In genomic region chr1:38817267-38817957, GRCh38 we compare ENCODE assay signal across 9 cellular contexts. TPM values are rescaled to one million over a fixed set of nuclear protein-coding genes. Genes with fewer than 3 reads are reported as not detected.
A peak's percentile ranks its signal among the peaks of the same experiment; 100 is the strongest.
DNase-seq lines count a peak whose midpoint lies in the region; ATAC-seq and TF ChIP-seq lines count a peak whose summit lies in the region.
"Had no signal": no experiment of that assay in that cellular context is flagged by ENCODE, and none has a peak within 500 bp of the region (broad histone marks: within the 10 kb centered on the region; RNA-seq: fewer than 3 reads in every experiment).

No MANE protein-coding gene starts in this region.

- H2BK12ac ChIP-seq in neuronal stem cell (ENCODE audit: low read length), result peak overlapping the region; percentile 59

- peaks cover 0 to 10% of the 10 kb centered on the region in 2 donors for H3K36me3 Mint-ChIP-seq in CD14-positive monocyte

- no peaks in the 10 kb centered on the region for H4K20me1 ChIP-seq in hepatocyte (ENCODE audit: insufficient read depth, poor library complexity, severe bottlenecking)

- peak overlapping the region; percentile 41 for H4K91ac ChIP-seq in neuronal stem cell (ENCODE audit: low read depth, low read length, poor library complexity)

- H3K4me1 Mint-ChIP-seq in CD14-positive monocyte, result peaks cover 24% of the 10 kb centered on the region

- H3K4me1 ChIP-seq in Panc1 (ENCODE audit: control insufficient read depth, insufficient read depth, low read length) (peaks cover 6% of the 10 kb centered on the region; the same call in 1 of the 2 replicates), hepatocyte (ENCODE audit: insufficient read depth) (peaks cover 14% of the 10 kb centered on the region), neuronal stem cell (ENCODE audit: control insufficient read depth in 2 of 2, insufficient read depth in 1 of 2, low read depth in 1 of 2, low read length in 2 of 2) (peaks cover 7 to 17% of the 10 kb centered on the region in 2 donors)

- no peak overlapping the region for H3K27ac Mint-ChIP-seq in CD14-positive monocyte

- peak overlapping the region; percentile 45 to 76 for H3K4me3 Mint-ChIP-seq in CD14-positive monocyte
- H3K4me3 Mint-ChIP-seq: activated T-cell treated with anti-CD3 and anti-CD28 coated beads, Interleukin-2, amount 50 U/mL, for 4 hours had no signal

- BruUV-seq in Panc1 (replicated peaks; lab: Mats Ljungman, UMichigan), result no TSS peak

- no peak for DNase-seq in CD14-positive monocyte (ENCODE audit: low spot score)
- DNase-seq in Panc1 (ENCODE audit: low read depth, low spot score), result no peak
- DNase-seq in hepatocyte (ENCODE audit: low spot score), result no peak
- DNase-seq in neuronal stem cell (ENCODE audit: low spot score), result no peak
- DNase-seq in SW480 (ENCODE audit: low spot score), result no peak
- DNase-seq in MG63, result no peak
- DNase-seq in foreskin fibroblast, result no peak

- in situ Hi-C loops in Panc1 (cut with HindIII; ENCODE audit: low pct_unique_long_range_greater_than_20kb, low sequenced_read_pairs), result no loop called here

- no peak overlapping the region for H3K9ac ChIP-seq in neuronal stem cell (ENCODE audit: low read depth, low read length, poor library complexity)

- WGBS in hepatocyte (ENCODE audit: low lambda C conversion rate, missing lambda C conversion rate), result 81% methylated on average over 18 of the region's 18 CpGs
- no CpG with 5 or more reads among the region's 18 CpGs for WGBS in neuronal stem cell (ENCODE audit: extremely low coverage in 2 of 2, insufficient read length in 2 of 2, insufficient replicate concordance in 1 of 2), 2 donors

- CTCF ChIA-PET in Panc1 (lab: Charles Lee), result no interaction called here

- intact Hi-C loops in CD14-positive monocyte (cut with micrococcal nuclease) (no loop called here), Panc1 (cut with micrococcal nuclease; ENCODE audit: unreplicated experiment) (no loop called here)

- POLR2A ChIA-PET in Panc1 (lab: Charles Lee), result no interaction called here

- H3K27ac ChIP-seq in Panc1 (ENCODE audit: low read length), result no peak overlapping the region
- H3K27ac ChIP-seq in hepatocyte, result no peak overlapping the region
- no peak overlapping the region for H3K27ac ChIP-seq in neuronal stem cell (replicated peaks; ENCODE audit: low read length)

- no peak overlapping the region for H3K4me3 ChIP-seq in Panc1 (ENCODE audit: low read depth in 2 of 2, low read length in 2 of 2)
- no peak overlapping the region for H3K4me3 ChIP-seq in hepatocyte
- H3K4me3 ChIP-seq in neuronal stem cell (ENCODE audit: low read length in 2 of 2), result peak overlapping the region in 1 of 2 donors; percentile 73
- no peak overlapping the region for H3K4me3 ChIP-seq in MG63
- H3K4me3 ChIP-seq in foreskin fibroblast (ENCODE audit: low read depth in 1 of 2, low read length in 2 of 2), result no peak overlapping the region

- no peak overlapping the region for H4K8ac ChIP-seq in neuronal stem cell (ENCODE audit: low read depth, low read length)

- ATAC-seq in Panc1 (peak; percentile 39; the same call in 1 of the 2 replicates), GM18909 (IDR thresholded peaks at IDR 0.05; ENCODE audit: poor library complexity, unreplicated experiment) (no peak)

- peak overlapping the region; percentile 12 for H2BK15ac ChIP-seq in neuronal stem cell (ENCODE audit: low read length)

- H3K9me3 ChIP-seq in Panc1 (ENCODE audit: control insufficient read depth, insufficient read depth, low read depth, low read length) (no peaks in the 10 kb centered on the region), hepatocyte (ENCODE audit: low read depth) (no peaks in the 10 kb centered on the region), neuronal stem cell (replicated peaks in 1 of 2; ENCODE audit: control insufficient read depth in 2 of 2, insufficient read depth in 1 of 2, low read depth in 1 of 2, low read length in 2 of 2) (peaks cover 3 to 8% of the 10 kb centered on the region in 2 donors), MG63 (no peaks in the 10 kb centered on the region)

- H3K18ac ChIP-seq in neuronal stem cell (ENCODE audit: low read length), result peak overlapping the region; percentile 88

- H3K79me2 ChIP-seq in hepatocyte, result no peaks in the 10 kb centered on the region

- no peaks in the 10 kb centered on the region for H3K79me1 ChIP-seq in neuronal stem cell (ENCODE audit: low read depth, low read length)

- peaks cover 3 to 16% (median 13%) of the 10 kb centered on the region in 7 donors for H3K9me3 Mint-ChIP-seq in CD14-positive monocyte
- H3K9me3 Mint-ChIP-seq: activated T-cell treated with anti-CD3 and anti-CD28 coated beads, Interleukin-2, amount 50 U/mL, for 4 hours had no signal

- no peaks in the 10 kb centered on the region for H3K9me2 ChIP-seq in hepatocyte (replicated peaks; ENCODE audit: insufficient read depth)

- peak overlapping the region; percentile 80 for H2AFZ ChIP-seq in hepatocyte
- peak overlapping the region; percentile 92 for H2AFZ ChIP-seq in neuronal stem cell (ENCODE audit: low read length)

- no peak overlapping the region for H3K4ac ChIP-seq in neuronal stem cell (ENCODE audit: low read length)

- peak overlapping the region; percentile 66 for H2BK120ac ChIP-seq in neuronal stem cell (ENCODE audit: low read depth, low read length)

- no peak overlapping the region for H3K14ac ChIP-seq in neuronal stem cell (ENCODE audit: low read length)

- peaks cover 36% of the 10 kb centered on the region for H3K27me3 ChIP-seq in Panc1 (ENCODE audit: control insufficient read depth, insufficient read depth, low read length)
- H3K27me3 ChIP-seq in hepatocyte, result peaks cover 72% of the 10 kb centered on the region
- H3K27me3 ChIP-seq in neuronal stem cell (ENCODE audit: control insufficient read depth in 3 of 3, insufficient read depth in 3 of 3, low read depth in 1 of 3, low read length in 3 of 3), result peaks cover 0 to 91% (median 4%) of the 10 kb centered on the region in 3 experiments
- peaks cover 8% of the 10 kb centered on the region for H3K27me3 ChIP-seq in MG63

- H3K23ac ChIP-seq in neuronal stem cell (ENCODE audit: low read depth, low read length, poor library complexity), result no peak overlapping the region

- H2AK5ac ChIP-seq in neuronal stem cell (ENCODE audit: low read depth, low read length), result peak overlapping the region; percentile 73

- peak overlapping the region; percentile 73 for H2BK5ac ChIP-seq in neuronal stem cell (ENCODE audit: low read length)

- H3K4me2 ChIP-seq in hepatocyte (peak overlapping the region; percentile 96), neuronal stem cell (ENCODE audit: insufficient read depth, low read length, poor library complexity, severe bottlenecking) (peak overlapping the region; percentile 70)

- H3K36me3 ChIP-seq in Panc1 (ENCODE audit: control insufficient read depth, insufficient read depth, low read length) (0 out of 2 replicates have a peak, but pooled peaks cover 2% of the 10 kb centered on the region), hepatocyte (replicated peaks; ENCODE audit: insufficient read depth, low read depth) (no peaks in the 10 kb centered on the region), neuronal stem cell (replicated peaks in 1 of 2; ENCODE audit: control insufficient read depth in 2 of 2, insufficient read depth in 2 of 2, low read length in 2 of 2) (no peaks in the 10 kb centered on the region), MG63 (no peaks in the 10 kb centered on the region)

- peaks cover 47 to 57% (median 55%) of the 10 kb centered on the region in 3 donors for H3K27me3 Mint-ChIP-seq in CD14-positive monocyte (ENCODE audit: low read depth in 3 of 3)

- TF ChIP-seq CTCF in CD14-positive monocyte (IDR thresholded peaks at IDR 0.05), result no peak
- no peak for TF ChIP-seq CTCF in Panc1 (IDR thresholded peaks at IDR 0.05)
- no peak for TF ChIP-seq CTCF in hepatocyte (IDR thresholded peaks at IDR 0.05; ENCODE audit: poor library complexity)
- no peak for TF ChIP-seq CTCF in foreskin fibroblast (IDR thresholded peaks at IDR 0.05; ENCODE audit: low read depth, low read length)

RNA-seq across cellular contexts. Expression of gene RRAGC, which starts 42.2 kb away (rescaled TPM):
- polyA plus RNA-seq in CD14-positive monocyte (1 to 10 TPM; 6.6 to 8.0 TPM), hepatocyte (21.7 and 26.3 TPM in 2 replicates)
- total RNA-seq in Panc1 (2021; ENCODE audit: unreplicated experiment) (44.3 TPM), hepatocyte (28.0 and 36.6 TPM in 2 replicates)
- 32.0 TPM for polyA plus RNA-seq in Panc1 (2012; ENCODE audit: insufficient read length)
- polyA plus RNA-seq in neuronal stem cell (2013, experiment 1 of 2), result 15.3 TPM
- polyA plus RNA-seq in neuronal stem cell (2013, experiment 2 of 2), result 15.6 TPM
- total RNA-seq in MG63 (2014; rRNA removed; shearing (Covaris generic); ENCODE audit: low replicate concordance), result 33.4 and 41.2 TPM in 2 replicates

RNA-seq across cellular contexts. Expression of gene MYCBP, which starts 55.7 kb away (rescaled TPM):
- polyA plus RNA-seq in CD14-positive monocyte, result 10 to 100 TPM; 77.2 to 92.3 TPM
- 17.4 TPM for total RNA-seq in Panc1 (2021; ENCODE audit: unreplicated experiment)
- 15.0 TPM for polyA plus RNA-seq in Panc1 (2012; ENCODE audit: insufficient read length)
- 14.7 and 20.5 TPM in 2 replicates for total RNA-seq in hepatocyte
- polyA plus RNA-seq in hepatocyte, result 33.9 and 38.4 TPM in 2 replicates
- polyA plus RNA-seq in neuronal stem cell (2013, experiment 1 of 2), result 29.6 TPM
- 29.0 TPM for polyA plus RNA-seq in neuronal stem cell (2013, experiment 2 of 2)
- total RNA-seq in MG63 (2014; rRNA removed; shearing (Covaris generic); ENCODE audit: low replicate concordance), result 11.5 and 18.1 TPM in 2 replicates
